Comparison of ENCODE assay signal across 8 cellular contexts in the genomic region with DNA sequence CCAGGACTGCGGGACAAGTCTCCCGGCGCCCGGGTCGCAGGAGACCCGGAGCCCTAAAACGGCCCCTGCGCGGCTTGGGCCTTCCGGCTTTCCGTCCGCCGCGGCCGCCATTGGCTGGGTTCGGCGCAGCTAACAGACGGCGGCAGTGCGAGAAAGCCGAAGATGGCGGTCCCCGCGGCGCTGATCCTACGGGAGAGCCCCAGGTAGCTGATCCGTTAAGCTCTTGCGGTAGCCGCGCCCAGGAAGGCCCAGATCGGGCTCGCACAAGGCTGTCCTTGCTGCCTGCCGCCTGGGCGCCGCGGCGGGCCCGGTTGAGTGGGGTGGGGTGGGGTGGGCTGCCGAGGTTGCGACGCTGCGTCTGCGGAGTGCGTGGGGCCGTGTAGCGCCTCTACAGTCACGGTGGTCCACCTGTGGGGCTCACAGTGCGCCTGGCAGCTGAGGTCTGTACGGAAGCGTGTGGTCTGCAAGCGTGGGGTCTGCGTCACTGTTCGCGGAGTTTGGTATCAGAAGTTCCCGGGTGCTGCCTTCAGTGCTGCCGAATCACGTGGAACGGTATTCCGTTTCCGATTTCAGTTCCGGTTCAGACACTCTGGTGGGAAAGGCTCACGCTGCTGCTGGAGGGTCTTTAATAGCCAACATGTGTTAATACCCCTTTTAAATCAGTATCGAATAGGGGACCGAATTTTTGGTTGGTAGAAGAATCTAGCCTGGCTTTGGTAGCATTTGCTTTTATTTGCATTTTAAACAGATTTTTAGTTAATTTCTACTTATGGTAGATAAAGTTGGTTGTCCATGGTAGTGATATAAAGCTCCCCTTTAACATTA. TPM values are rescaled to one million over a fixed set of nuclear protein-coding genes. Genes with fewer than 3 reads are reported as not detected.
A peak's percentile ranks its signal among the peaks of the same experiment; 100 is the strongest.
DNase-seq lines count a peak whose midpoint lies in the region; ATAC-seq and TF ChIP-seq lines count a peak whose summit lies in the region.

COMMD10 (plus strand) TSS at position 135 of the 825 bp plus-strand sequence.

- H3K18ac ChIP-seq in trophoblast cell (ENCODE audit: low read length): peak within 1 kb of the TSS; percentile 53

- H4K12ac ChIP-seq in trophoblast cell (ENCODE audit: low read depth, low read length): peak within 1 kb of the TSS; percentile 94

- no peak within 1 kb of the TSS for H2AK5ac ChIP-seq in trophoblast cell (ENCODE audit: low read length)

- peaks cover 48% of the 10 kb centered on the region for H3K4me1 Mint-ChIP-seq in activated naive CD8-positive, alpha-beta T cell treated with anti-CD3 and anti-CD28 coated beads, Interleukin-2, amount 50 U/mL, for 24 hours

- H3K4me1 ChIP-seq in trophoblast cell (ENCODE audit: control insufficient read depth in 1 of 2, insufficient read depth in 2 of 2, low read length in 2 of 2): peaks cover 4 to 6% of the 10 kb centered on the region in 2 experiments
- peaks cover 0 to 28% (median 7%) of the 10 kb centered on the region in 4 donors for H3K4me1 ChIP-seq in tibial nerve

- H3K27ac ChIP-seq in trophoblast cell (ENCODE audit: low read depth, low read length) (peak within 1 kb of the TSS; percentile 82), tibial nerve (peak within 1 kb of the TSS; percentile 80 to 93 (median 90))

- peak within 1 kb of the TSS; percentile 95 for H2AFZ ChIP-seq in trophoblast cell (ENCODE audit: insufficient read depth, low read length, poor library complexity)

- WGBS in trophoblast cell (ENCODE audit: extremely low coverage, insufficient coverage, insufficient read length): no CpG with 5 or more reads among the region's 64 CpGs
- 0% methylated on average over 23 to 50 of the region's 64 CpGs for WGBS in tibial nerve, 2 donors

- peak within 1 kb of the TSS; percentile 90 for H3K9ac ChIP-seq in trophoblast cell (ENCODE audit: low read length)

- peak within 1 kb of the TSS; percentile 83 for H4K8ac ChIP-seq in trophoblast cell (ENCODE audit: low read depth, low read length)

- intact Hi-C loops in cardiac septum (cut with DNase I): no loop called here

- no peak within 1 kb of the TSS for H2BK12ac ChIP-seq in trophoblast cell (ENCODE audit: low read length)

- H3K36me3 ChIP-seq in trophoblast cell (ENCODE audit: control insufficient read depth in 1 of 2, insufficient read depth in 2 of 2, low read length in 2 of 2) (no peaks in the 10 kb centered on the region), tibial nerve (peaks cover 0 to 21% (median 0%) of the 10 kb centered on the region in 3 donors)

- DNase-seq in GM12864 (ENCODE audit: low read depth) (peak; percentile 77), NCI-H1092 (lab: John Stamatoyannopoulos, UW) (peak; percentile 47), SW480 (ENCODE audit: low spot score) (peak; percentile 91), cardiac septum (ENCODE audit: low spot score) (peak; percentile 90), trophoblast cell (peak; percentile 72 to 81), tibial nerve (ENCODE audit: low spot score in 2 of 2) (peak; percentile 49 to 65)
- peak; percentile 79 for DNase-seq in activated naive CD8-positive, alpha-beta T cell treated with anti-CD3 and anti-CD28 coated beads, Interleukin-2, amount 50 U/mL, for 24 hours

- H3K4me2 ChIP-seq in trophoblast cell (ENCODE audit: low read length): peak within 1 kb of the TSS; percentile 65

- H3K9me3 Mint-ChIP-seq in activated naive CD8-positive, alpha-beta T cell treated with anti-CD3 and anti-CD28 coated beads, Interleukin-2, amount 50 U/mL, for 24 hours: no peaks in the 10 kb centered on the region

- peak in 1 of 2 donors; percentile 33 for TF ChIP-seq POLR2A in tibial nerve (IDR thresholded peaks at IDR 0.05)

- H3K4me3 ChIP-seq in GM12864 (ENCODE audit: low read depth, low read length): peak within 1 kb of the TSS; percentile 92
- H3K4me3 ChIP-seq in trophoblast cell (ENCODE audit: low read depth, low read length): peak within 1 kb of the TSS; percentile 100
- H3K4me3 ChIP-seq in tibial nerve: peak within 1 kb of the TSS; percentile 82 to 93 (median 84)

- H3K9me3 ChIP-seq in trophoblast cell (ENCODE audit: insufficient read depth, low read depth, low read length) (peaks cover 2% of the 10 kb centered on the region), tibial nerve (no peaks in the 10 kb centered on the region)

- no peaks in the 10 kb centered on the region for H3K27me3 Mint-ChIP-seq in activated naive CD8-positive, alpha-beta T cell treated with anti-CD3 and anti-CD28 coated beads, Interleukin-2, amount 50 U/mL, for 24 hours

- H3K27me3 ChIP-seq in trophoblast cell (ENCODE audit: insufficient read depth, low read length) (no peaks in the 10 kb centered on the region), tibial nerve (no peaks in the 10 kb centered on the region)

- peak in 1 of 2 donors; percentile 72 for TF ChIP-seq EP300 in tibial nerve (IDR thresholded peaks at IDR 0.05)

- peak within 1 kb of the TSS; percentile 90 for H3K14ac ChIP-seq in trophoblast cell (ENCODE audit: low read length)

- peak within 1 kb of the TSS; percentile 88 for H3K4ac ChIP-seq in trophoblast cell (ENCODE audit: low read depth, low read length)

- H3K79me2 ChIP-seq in trophoblast cell (ENCODE audit: control insufficient read depth, insufficient read depth, low read length, poor library complexity): peaks cover 3% of the 10 kb centered on the region

- H4K91ac ChIP-seq in trophoblast cell (ENCODE audit: low read depth, low read length): peak within 1 kb of the TSS; percentile 86

- peaks cover 30% of the 10 kb centered on the region for H3K36me3 Mint-ChIP-seq in activated naive CD8-positive, alpha-beta T cell treated with anti-CD3 and anti-CD28 coated beads, Interleukin-2, amount 50 U/mL, for 24 hours (ENCODE audit: low read depth)

- peak; percentile 95 for ATAC-seq in HG02610 (IDR thresholded peaks at IDR 0.05; ENCODE audit: unreplicated experiment)
- peak; percentile 97 for ATAC-seq in activated naive CD8-positive, alpha-beta T cell treated with anti-CD3 and anti-CD28 coated beads, Interleukin-2, amount 50 U/mL, for 24 hours

- H2BK5ac ChIP-seq in trophoblast cell (ENCODE audit: low read depth, low read length, poor library complexity): peak within 1 kb of the TSS; percentile 35

- H2BK120ac ChIP-seq in trophoblast cell (ENCODE audit: insufficient read depth, low read length, poor library complexity): peak within 1 kb of the TSS; percentile 86

- H3K27ac Mint-ChIP-seq in activated naive CD8-positive, alpha-beta T cell treated with anti-CD3 and anti-CD28 coated beads, Interleukin-2, amount 50 U/mL, for 24 hours: peak within 1 kb of the TSS; percentile 93

- no peak for TF ChIP-seq CTCF in GM12864 (IDR thresholded peaks at IDR 0.05; ENCODE audit: low read depth, low read length, missing control alignments)
- TF ChIP-seq CTCF in tibial nerve (IDR thresholded peaks at IDR 0.05): no peak

- peak within 1 kb of the TSS; percentile 87 for H3K4me3 Mint-ChIP-seq in activated naive CD8-positive, alpha-beta T cell treated with anti-CD3 and anti-CD28 coated beads, Interleukin-2, amount 50 U/mL, for 24 hours

- peak within 1 kb of the TSS; percentile 93 for H3K23ac ChIP-seq in trophoblast cell (ENCODE audit: low read length)

- peaks cover 5% of the 10 kb centered on the region for H3K79me1 ChIP-seq in trophoblast cell (ENCODE audit: low read length)

RNA-seq across cellular contexts. Expression of gene COMMD10, which starts in this region (rescaled TPM):
- total RNA-seq in cardiac septum (27.5 TPM), tibial nerve (10 to 100 TPM; 15.3 to 38.1 (median 20.0) TPM)
- polyA plus RNA-seq in trophoblast cell (2013): 23.5 and 24.9 TPM in 2 replicates

Comparison
In these comparisons a context has a peak if more than half of its experiments do, and no peak if none do; other contexts are left out.
1. Peak in every context shown above with its lines: DNase-seq, ATAC-seq, H3K4me3 ChIP-seq and H3K27ac ChIP-seq.